ENCODE assay signal across 16 cellular contexts in genomic region chr2:133643822-133644221, GRCh38.
DNase-seq lines count a peak whose midpoint lies in the region; ATAC-seq and TF ChIP-seq lines count a peak whose summit lies in the region.
"Had no signal": no experiment of that assay in that cellular context is flagged by ENCODE, and none has a peak within 500 bp of the region (broad histone marks: within the 10 kb centered on the region; RNA-seq: fewer than 3 reads in every experiment).

No MANE protein-coding gene starts in this region.

- TF ChIP-seq CTCF in GM23338 (conservative IDR thresholded peaks at IDR 0.05; ENCODE audit: low read depth in 2 of 2) (no peak), dorsolateral prefrontal cortex (IDR thresholded peaks at IDR 0.05 in 54 of 56, conservative IDR thresholded peaks at IDR 0.05 in 2 of 56; ENCODE audit: low read depth in 1 of 56, partially characterized antibody in 56 of 56) (no peak), neural cell (IDR thresholded peaks at IDR 0.05; ENCODE audit: poor library complexity, severe bottlenecking) (no peak), type B pancreatic cell (conservative IDR thresholded peaks at IDR 0.05) (no peak)

- no peaks in the 10 kb centered on the region for H3K36me3 Mint-ChIP-seq in GM23338 (ENCODE audit: low read depth)
- no peaks in the 10 kb centered on the region for H3K36me3 Mint-ChIP-seq in type B pancreatic cell
- no peaks in the 10 kb centered on the region for H3K36me3 Mint-ChIP-seq in activated T-helper 1 cell treated with anti-CD3 and anti-CD28 coated beads, Interleukin-12 subunit alpha, Interleukin-12 subunit beta, Interleukin-2, Interleukin-4 antibody, amounts not matched to agents 30 ng/mL and 10 ng/mL and 1 ng/mL, durations not matched to agents 14 hours and 24 hours and 36 hours (ENCODE audit: low read depth)
- H3K36me3 Mint-ChIP-seq: CD8-positive, alpha-beta T cell had no signal

- H3K9me3 ChIP-seq in neural cell (ENCODE audit: low read length): no peaks in the 10 kb centered on the region
- H3K9me3 ChIP-seq: BLaER1 treated with 17β-estradiol and CSF1 and Interleukin-3, amounts not matched to agents 10 nM and 100 nM had no signal

- no peaks in the 10 kb centered on the region for H3K27me3 Mint-ChIP-seq in GM23338 (ENCODE audit: insufficient read depth, low read depth, poor library complexity)
- H3K27me3 Mint-ChIP-seq in type B pancreatic cell: peaks cover 5% of the 10 kb centered on the region
- H3K27me3 Mint-ChIP-seq in activated T-helper 1 cell treated with anti-CD3 and anti-CD28 coated beads, Interleukin-12 subunit alpha, Interleukin-12 subunit beta, Interleukin-2, Interleukin-4 antibody, amounts not matched to agents 30 ng/mL and 10 ng/mL and 1 ng/mL, durations not matched to agents 14 hours and 24 hours and 36 hours (ENCODE audit: insufficient read depth): no peaks in the 10 kb centered on the region

- H4K20me1 ChIP-seq in GM23338 (replicated peaks; ENCODE audit: insufficient read depth) (no peaks in the 10 kb centered on the region), neural cell (ENCODE audit: insufficient read depth) (no peaks in the 10 kb centered on the region)
- H4K20me1 ChIP-seq: BLaER1 treated with 17β-estradiol and CSF1 and Interleukin-3, amounts not matched to agents 10 nM and 100 nM had no signal

- DNase-seq in GM23338 (ENCODE audit: low spot score) (no peak), dorsolateral prefrontal cortex (no peak), type B pancreatic cell (ENCODE audit: extremely low spot score, unreplicated experiment) (no peak), ACHN (no peak), activated gamma-delta T cell (lab: John Stamatoyannopoulos, UW) (no peak)
- no peak for DNase-seq in activated T-helper 1 cell treated with anti-CD3 and anti-CD28 coated beads, Interleukin-12 subunit alpha, Interleukin-12 subunit beta, Interleukin-2, Interleukin-4 antibody, amounts not matched to agents 30 ng/mL and 10 ng/mL and 1 ng/mL, durations not matched to agents 14 hours and 24 hours and 36 hours (ENCODE audit: low spot score)
- DNase-seq: Calu3; CD8-positive, alpha-beta T cell; DMS79 treated with DMSO at 0.1 percent for 48 hours; GF-D8; GOT3; H9 had no signal

- H3K36me3 ChIP-seq in GM23338 (ENCODE audit: insufficient read depth) (no peaks in the 10 kb centered on the region), neural cell (ENCODE audit: insufficient read depth, low read length) (no peaks in the 10 kb centered on the region)
- H3K36me3 ChIP-seq: BLaER1 treated with 17β-estradiol and CSF1 and Interleukin-3, amounts not matched to agents 10 nM and 100 nM had no signal

- H3K27ac ChIP-seq in GM23338 (ENCODE audit: low read depth): no peak overlapping the region
- peak overlapping the region in 47 of 59 donors; percentile 62 to 96 (median 89) for H3K27ac ChIP-seq in dorsolateral prefrontal cortex
- H3K27ac ChIP-seq in neural cell (ENCODE audit: low read length): peak overlapping the region; percentile 91
- H3K27ac ChIP-seq: 22Rv1 had no signal

- peaks cover 21% of the 10 kb centered on the region for H3K4me1 ChIP-seq in GM23338 (ENCODE audit: insufficient read depth)

- in situ Hi-C loops in ACHN (cut with HindIII; ENCODE audit: low pct_ligation_motif_present, low pct_unique_long_range_greater_than_20kb, low sequenced_read_pairs): no loop called here

- H3K9me3 Mint-ChIP-seq in GM23338 (no peaks in the 10 kb centered on the region), type B pancreatic cell (peaks cover 3% of the 10 kb centered on the region)
- H3K9me3 Mint-ChIP-seq in activated T-helper 1 cell treated with anti-CD3 and anti-CD28 coated beads, Interleukin-12 subunit alpha, Interleukin-12 subunit beta, Interleukin-2, Interleukin-4 antibody, amounts not matched to agents 30 ng/mL and 10 ng/mL and 1 ng/mL, durations not matched to agents 14 hours and 24 hours and 36 hours: no peaks in the 10 kb centered on the region
- H3K9me3 Mint-ChIP-seq: CD8-positive, alpha-beta T cell; H9 had no signal

- peaks cover 29% of the 10 kb centered on the region for H3K4me1 Mint-ChIP-seq in GM23338
- peaks cover 9% of the 10 kb centered on the region for H3K4me1 Mint-ChIP-seq in type B pancreatic cell (ENCODE audit: unreplicated experiment)
- no peaks in the 10 kb centered on the region for H3K4me1 Mint-ChIP-seq in activated T-helper 1 cell treated with anti-CD3 and anti-CD28 coated beads, Interleukin-12 subunit alpha, Interleukin-12 subunit beta, Interleukin-2, Interleukin-4 antibody, amounts not matched to agents 30 ng/mL and 10 ng/mL and 1 ng/mL, durations not matched to agents 14 hours and 24 hours and 36 hours (ENCODE audit: low read depth)
- H3K4me1 Mint-ChIP-seq: B cell had no signal

- H3K79me2 ChIP-seq in GM23338 (replicated peaks; ENCODE audit: insufficient read depth) (no peaks in the 10 kb centered on the region), neural cell (replicated peaks; ENCODE audit: insufficient read depth, low read length) (no peaks in the 10 kb centered on the region)

- H3K4me2 ChIP-seq in GM23338 (peak overlapping the region; percentile 34), neural cell (ENCODE audit: low read length) (no peak overlapping the region)

- no peak overlapping the region for H3K4me3 ChIP-seq in GM23338
- H3K4me3 ChIP-seq in dorsolateral prefrontal cortex: no peak overlapping the region
- peak overlapping the region; percentile 24 for H3K4me3 ChIP-seq in neural cell (ENCODE audit: low read length)
- H3K4me3 ChIP-seq: BLaER1 treated with 17β-estradiol and CSF1 and Interleukin-3, amounts not matched to agents 10 nM and 100 nM had no signal

- no peaks in the 10 kb centered on the region for H3F3A ChIP-seq in GM23338 (replicated peaks; ENCODE audit: low read depth)
- H3F3A ChIP-seq in neural cell (ENCODE audit: insufficient read depth, low read length, poor library complexity, severe bottlenecking): peaks cover 3% of the 10 kb centered on the region

- H3K9ac ChIP-seq in neural cell (ENCODE audit: low read length): peak overlapping the region; percentile 13

- peak; percentile 31; the same call in 2 of the 3 replicates for ATAC-seq in GM23338
- ATAC-seq: CD8-positive, alpha-beta T cell had no signal

- peak; percentile 92 for TF ChIP-seq EP300 in neural cell (conservative IDR thresholded peaks at IDR 0.05; ENCODE audit: poor library complexity, severe bottlenecking)

- intact Hi-C loops in dorsolateral prefrontal cortex (cut with DNase I): loop anchor here (2.0 to 5.0 kb wide), 2 partner anchors 128 to 135 kb away; no protein-coding TSS in a partner anchor
- intact Hi-C loops in activated T-helper 1 cell treated with anti-CD3 and anti-CD28 coated beads, Interleukin-12 subunit alpha, Interleukin-12 subunit beta, Interleukin-2, Interleukin-4 antibody, amounts not matched to agents 30 ng/mL and 10 ng/mL and 1 ng/mL, durations not matched to agents 14 hours and 24 hours and 36 hours (cut with micrococcal nuclease): no loop called here

- H3K9me2 ChIP-seq in GM23338 (ENCODE audit: insufficient read depth): no peaks in the 10 kb centered on the region
- H3K9me2 ChIP-seq in neural cell (ENCODE audit: insufficient read depth, low read length): no peaks in the 10 kb centered on the region

- peak; percentile 22 for TF ChIP-seq RAD21 in neural cell (conservative IDR thresholded peaks at IDR 0.05)

- H3K4me3 Mint-ChIP-seq in GM23338 (no peak overlapping the region), type B pancreatic cell (peak overlapping the region; percentile 26)
- no peak overlapping the region for H3K4me3 Mint-ChIP-seq in activated T-helper 1 cell treated with anti-CD3 and anti-CD28 coated beads, Interleukin-12 subunit alpha, Interleukin-12 subunit beta, Interleukin-2, Interleukin-4 antibody, amounts not matched to agents 30 ng/mL and 10 ng/mL and 1 ng/mL, durations not matched to agents 14 hours and 24 hours and 36 hours
- H3K4me3 Mint-ChIP-seq: B cell; CD8-positive, alpha-beta T cell had no signal

- H3K27me3 ChIP-seq in GM23338 (ENCODE audit: insufficient read depth): no peaks in the 10 kb centered on the region
- no peaks in the 10 kb centered on the region for H3K27me3 ChIP-seq in dorsolateral prefrontal cortex
- no peaks in the 10 kb centered on the region for H3K27me3 ChIP-seq in neural cell (ENCODE audit: insufficient read depth, low read depth, low read length)
- H3K27me3 ChIP-seq: BLaER1 treated with 17β-estradiol and CSF1 and Interleukin-3, amounts not matched to agents 10 nM and 100 nM had no signal

- H2AFZ ChIP-seq in GM23338 (no peak overlapping the region), neural cell (ENCODE audit: low read depth, low read length) (no peak overlapping the region)

- H3K27ac Mint-ChIP-seq in GM23338 (0 out of 2 replicates have a peak overlapping the region, but pooled peaks have one; percentile 1), type B pancreatic cell (no peak overlapping the region)
- H3K27ac Mint-ChIP-seq in activated T-helper 1 cell treated with anti-CD3 and anti-CD28 coated beads, Interleukin-12 subunit alpha, Interleukin-12 subunit beta, Interleukin-2, Interleukin-4 antibody, amounts not matched to agents 30 ng/mL and 10 ng/mL and 1 ng/mL, durations not matched to agents 14 hours and 24 hours and 36 hours: no peak overlapping the region
- H3K27ac Mint-ChIP-seq: B cell; CD8-positive, alpha-beta T cell; H9 had no signal

TF ChIP-seq in GM23338, 12 proteins besides CTCF, POLR2A, EP300 and RAD21 (continues in another document):
- 0 out of 2 replicates have a peak, but pooled peaks have one; percentile 6 for TF ChIP-seq NANOG (IDR thresholded peaks at IDR 0.05; ENCODE audit: borderline replicate concordance)

TF ChIP-seq in neural cell, 6 proteins besides CTCF, POLR2A, EP300 and RAD21:
- peak; percentile 77 for TF ChIP-seq POLR2AphosphoS5 (IDR thresholded peaks at IDR 0.05)
- no peak for TF ChIP-seq MXI1 (conservative IDR thresholded peaks at IDR 0.05; ENCODE audit: poor library complexity, severe bottlenecking)
TF ChIP-seq in neural cell: peak in this region for 1.
